Comparison of ENCODE assay signal across 10 cellular contexts in the genomic region with DNA sequence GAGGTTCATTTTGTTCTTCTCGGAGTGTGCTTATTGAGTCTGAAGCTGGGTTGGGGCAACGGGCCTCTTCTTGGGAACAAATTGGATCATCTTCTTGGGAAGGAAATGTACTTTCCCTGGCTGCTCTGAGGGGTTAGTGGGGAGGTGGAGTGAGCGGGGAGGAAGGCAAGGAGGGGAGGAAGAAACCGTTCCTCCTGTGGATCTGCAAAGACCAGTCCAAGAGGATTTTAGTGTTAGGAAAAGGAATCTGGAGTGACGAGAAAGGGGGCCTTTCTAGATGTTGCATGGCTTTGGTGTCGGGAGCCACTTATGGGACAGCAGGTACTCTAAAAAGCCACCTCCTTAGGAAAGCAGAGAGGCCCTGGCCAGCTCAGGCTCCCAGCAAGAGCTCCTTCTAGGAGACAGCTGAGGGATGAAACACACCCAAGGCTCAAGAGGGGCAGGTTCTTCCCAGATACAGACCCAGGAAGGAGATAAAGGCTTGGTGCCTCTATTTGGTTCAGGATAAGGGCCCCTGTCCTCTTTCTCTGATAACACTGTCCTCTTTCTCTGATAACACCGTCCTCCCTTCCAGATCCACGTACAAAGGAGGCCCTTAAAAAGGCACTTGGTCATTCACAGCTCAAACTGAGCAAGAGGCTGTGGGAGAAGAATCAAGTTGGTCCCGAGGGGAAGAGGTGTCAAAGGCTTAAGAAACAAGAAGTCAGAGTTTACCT. TPM values are rescaled to one million over a fixed set of nuclear protein-coding genes. Genes with fewer than 3 reads are reported as not detected.
DNase-seq lines count a peak whose midpoint lies in the region; TF ChIP-seq lines count a peak whose summit lies in the region.
"Had no signal": no experiment of that assay in that cellular context is flagged by ENCODE, and none has a peak within 500 bp of the region (broad histone marks: within the 10 kb centered on the region; RNA-seq: fewer than 3 reads in every experiment).

No MANE protein-coding gene starts in this region.

- no peaks in the 10 kb centered on the region for H3K9me3 ChIP-seq in SK-N-SH
- no peaks in the 10 kb centered on the region for H3K9me3 ChIP-seq in fibroblast of lung (ENCODE audit: control insufficient read depth, insufficient read depth, low read depth, low read length)
- H3K9me3 ChIP-seq in muscle layer of colon (ENCODE audit: low read length), result no peaks in the 10 kb centered on the region
- H3K9me3 ChIP-seq in tibial nerve, result no peaks in the 10 kb centered on the region

- H2AFZ ChIP-seq in SK-N-SH (ENCODE audit: low read depth), result peak overlapping the region; percentile 82
- peak overlapping the region; percentile 56 for H2AFZ ChIP-seq in fibroblast of lung (ENCODE audit: low read length)

- H3K36me3 ChIP-seq in SK-N-SH (replicated peaks in 1 of 2; ENCODE audit: control insufficient read depth in 1 of 2, insufficient read depth in 2 of 2, low read length in 1 of 2) (no peaks in the 10 kb centered on the region), fibroblast of lung (ENCODE audit: control insufficient read depth, insufficient read depth, low read length) (no peaks in the 10 kb centered on the region), muscle layer of colon (ENCODE audit: insufficient read depth, low read length) (no peaks in the 10 kb centered on the region), tibial nerve (no peaks in the 10 kb centered on the region)

- H3K9ac ChIP-seq in SK-N-SH (peak overlapping the region; percentile 45; the same call in 1 of the 2 replicates), fibroblast of lung (ENCODE audit: insufficient read depth, low read length) (peak overlapping the region; percentile 38), muscle layer of colon (ENCODE audit: low read length) (peak overlapping the region; percentile 8)

- TF ChIP-seq EP300 in SK-N-SH (IDR thresholded peaks at IDR 0.05; ENCODE audit: borderline replicate concordance in 1 of 2, low read depth in 1 of 2, low read length in 1 of 2) (no peak), tibial nerve (IDR thresholded peaks at IDR 0.05) (no peak)

- peak overlapping the region; percentile 6 to 72; a peak in 3 of 4 replicates for H3K27ac ChIP-seq in SK-N-SH (ENCODE audit: low read depth in 2 of 2, low read length in 1 of 2)
- peak overlapping the region; percentile 77 for H3K27ac ChIP-seq in fibroblast of lung (ENCODE audit: insufficient read depth, low read length)
- H3K27ac ChIP-seq in muscle layer of colon (ENCODE audit: low read depth, low read length), result peak overlapping the region; percentile 89
- H3K27ac ChIP-seq in tibial nerve, result peak overlapping the region; percentile 74 to 94 (median 82)

- TF ChIP-seq RAD21 in SK-N-SH (IDR thresholded peaks at IDR 0.05; ENCODE audit: low read length), result no peak

- H3K4me1 ChIP-seq in SK-N-SH (ENCODE audit: control insufficient read depth in 1 of 2, insufficient read depth in 2 of 2, low read depth in 1 of 2, low read length in 1 of 2) (peaks cover 2 to 11% of the 10 kb centered on the region in 2 experiments; a peak in 2 of 4 replicates), fibroblast of lung (ENCODE audit: control insufficient read depth, extremely low read depth, insufficient read depth, low read length) (peaks cover 9% of the 10 kb centered on the region), muscle layer of colon (ENCODE audit: insufficient read depth, low read length) (peaks cover 20% of the 10 kb centered on the region), tibial nerve (peaks cover 0 to 70% (median 19%) of the 10 kb centered on the region in 4 donors)

- H3K4me3 ChIP-seq in SK-N-SH (ENCODE audit: low read depth in 2 of 2, low read length in 1 of 2) (peak overlapping the region; percentile 30 to 46; a peak in 3 of 4 replicates), fibroblast of lung (replicated peaks in 1 of 4; ENCODE audit: control extremely low read depth in 1 of 4, insufficient read depth in 1 of 4, low read depth in 3 of 4, low read length in 4 of 4) (peak overlapping the region; percentile 0 to 71 (median 30)), muscle layer of colon (ENCODE audit: low read depth in 1 of 2, low read length in 2 of 2) (peak overlapping the region; percentile 15 to 72), tibial nerve (peak overlapping the region; percentile 15 to 48 (median 21))

- CTCF ChIA-PET in SK-N-SH (lab: Yijun Ruan, JAX), result interaction anchor here (0.6 kb wide), 1 partner anchor 12 kb away, joined by 3 read pairs; no protein-coding TSS in a partner anchor
- CTCF ChIA-PET in GM10248 (lab: Yijun Ruan, JAX), result no interaction called here

- POLR2A ChIA-PET in SK-N-SH (lab: Yijun Ruan, JAX) (no interaction called here), GM10248 (lab: Yijun Ruan, JAX) (interaction anchor here (0.6 kb wide), 1 partner anchor 16 kb away, joined by 3 read pairs; no protein-coding TSS in a partner anchor)

- H3K27me3 ChIP-seq in SK-N-SH (ENCODE audit: insufficient read depth) (no peaks in the 10 kb centered on the region), fibroblast of lung (ENCODE audit: control insufficient read depth, insufficient read depth, low read length) (no peaks in the 10 kb centered on the region), muscle layer of colon (ENCODE audit: control insufficient read depth in 1 of 2, insufficient read depth in 2 of 2, low read length in 2 of 2) (no peaks in the 10 kb centered on the region), tibial nerve (peaks cover 0 to 3% of the 10 kb centered on the region in 2 donors)

- no peak for TF ChIP-seq CTCF in SK-N-SH (IDR thresholded peaks at IDR 0.05)
- no peak for TF ChIP-seq CTCF in fibroblast of lung (conservative IDR thresholded peaks at IDR 0.05 in 1 of 2, IDR thresholded peaks at IDR 0.05 in 1 of 2; ENCODE audit: low read depth in 1 of 2, low read length in 2 of 2)
- no peak for TF ChIP-seq CTCF in tibial nerve (IDR thresholded peaks at IDR 0.05)
- no peak for TF ChIP-seq CTCF in GM10248 (IDR thresholded peaks at IDR 0.05; ENCODE audit: control extremely low read depth, extremely low read depth, low read depth, missing control alignments)

- H3K79me2 ChIP-seq in SK-N-SH (ENCODE audit: insufficient read depth) (no peaks in the 10 kb centered on the region), fibroblast of lung (ENCODE audit: control insufficient read depth, insufficient read depth, low read length) (no peaks in the 10 kb centered on the region)

- no peak for TF ChIP-seq POLR2A in tibial nerve (IDR thresholded peaks at IDR 0.05)

- peaks cover 15% of the 10 kb centered on the region for H3F3A ChIP-seq in SK-N-SH (replicated peaks; ENCODE audit: insufficient read depth)

- WGBS in SK-N-SH (ENCODE audit: low lambda C conversion rate), result 40% methylated on average over 9 of the region's 9 CpGs
- 43 to 52% methylated on average over 9 of the region's 9 CpGs for WGBS in tibial nerve, 2 donors

- H3K9me2 ChIP-seq in SK-N-SH, result no peaks in the 10 kb centered on the region

- DNase-seq in SK-N-SH (no peak), fibroblast of lung (ENCODE audit: low read depth in 2 of 2) (no peak), tibial nerve (ENCODE audit: low spot score in 2 of 2) (no peak), NCI-H146 (lab: John Stamatoyannopoulos, UW) (no peak), NCI-H524 (lab: John Stamatoyannopoulos, UW) (no peak), GM10248 (ENCODE audit: extremely low spot score) (no peak), DMS153 (lab: John Stamatoyannopoulos, UW) (no peak)
- DNase-seq: activated CD4-positive, CD25-positive, alpha-beta regulatory T cell treated with anti-CD3 and anti-CD28 coated beads, Interleukin-2, amount 50 U/mL, for 72 hours; activated naive CD8-positive, alpha-beta T cell treated with anti-CD3 and anti-CD28 coated beads, Interleukin-2, amount 50 U/mL, for 24 hours had no signal

- H4K20me1 ChIP-seq in SK-N-SH (ENCODE audit: insufficient read depth) (no peaks in the 10 kb centered on the region), fibroblast of lung (ENCODE audit: control insufficient read depth, extremely low read depth, insufficient read depth, low read length) (no peaks in the 10 kb centered on the region)

- peak overlapping the region; percentile 77 for H3K4me2 ChIP-seq in SK-N-SH
- H3K4me2 ChIP-seq in fibroblast of lung (ENCODE audit: extremely low read depth, insufficient read depth, low read length), result peak overlapping the region; percentile 92

TF ChIP-seq in SK-N-SH, 30 proteins besides CTCF, POLR2A, EP300 and RAD21 (continues in another document):
- TF ChIP-seq NRF1 (IDR thresholded peaks at IDR 0.05; ENCODE audit: low read depth, low read length) (no peak), SIN3A (IDR thresholded peaks at IDR 0.05; ENCODE audit: borderline replicate concordance, low read depth, low read length) (no peak)
- TF ChIP-seq, protein P1, sequence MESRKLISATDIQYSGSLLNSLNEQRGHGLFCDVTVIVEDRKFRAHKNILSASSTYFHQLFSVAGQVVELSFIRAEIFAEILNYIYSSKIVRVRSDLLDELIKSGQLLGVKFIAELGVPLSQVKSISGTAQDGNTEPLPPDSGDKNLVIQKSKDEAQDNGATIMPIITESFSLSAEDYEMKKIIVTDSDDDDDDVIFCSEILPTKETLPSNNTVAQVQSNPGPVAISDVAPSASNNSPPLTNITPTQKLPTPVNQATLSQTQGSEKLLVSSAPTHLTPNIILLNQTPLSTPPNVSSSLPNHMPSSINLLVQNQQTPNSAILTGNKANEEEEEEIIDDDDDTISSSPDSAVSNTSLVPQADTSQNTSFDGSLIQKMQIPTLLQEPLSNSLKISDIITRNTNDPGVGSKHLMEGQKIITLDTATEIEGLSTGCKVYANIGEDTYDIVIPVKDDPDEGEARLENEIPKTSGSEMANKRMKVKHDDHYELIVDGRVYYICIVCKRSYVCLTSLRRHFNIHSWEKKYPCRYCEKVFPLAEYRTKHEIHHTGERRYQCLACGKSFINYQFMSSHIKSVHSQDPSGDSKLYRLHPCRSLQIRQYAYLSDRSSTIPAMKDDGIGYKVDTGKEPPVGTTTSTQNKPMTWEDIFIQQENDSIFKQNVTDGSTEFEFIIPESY (IDR thresholded peaks at IDR 0.05; ENCODE audit: borderline replicate concordance, low read depth), result no peak
- TF ChIP-seq, protein P2, sequence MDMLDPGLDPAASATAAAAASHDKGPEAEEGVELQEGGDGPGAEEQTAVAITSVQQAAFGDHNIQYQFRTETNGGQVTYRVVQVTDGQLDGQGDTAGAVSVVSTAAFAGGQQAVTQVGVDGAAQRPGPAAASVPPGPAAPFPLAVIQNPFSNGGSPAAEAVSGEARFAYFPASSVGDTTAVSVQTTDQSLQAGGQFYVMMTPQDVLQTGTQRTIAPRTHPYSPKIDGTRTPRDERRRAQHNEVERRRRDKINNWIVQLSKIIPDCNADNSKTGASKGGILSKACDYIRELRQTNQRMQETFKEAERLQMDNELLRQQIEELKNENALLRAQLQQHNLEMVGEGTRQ (IDR thresholded peaks at IDR 0.05; ENCODE audit: borderline replicate concordance, low read depth, low read length), result no peak

RNA-seq across cellular contexts. Expression of a gene that starts 0.5 kb away (rescaled TPM):
- polyA plus RNA-seq in SK-N-SH (2012; rRNA removed) (12.0 and 21.6 TPM in 2 replicates), fibroblast of lung (17.2 and 19.6 TPM in 2 replicates)
- 12.9 and 23.2 TPM in 2 replicates for polyA plus RNA-seq in SK-N-SH (2012; cell fraction: cytosol; rRNA removed)
- 25.5 and 31.9 TPM in 2 replicates for polyA plus RNA-seq in SK-N-SH (2012; cell fraction: nucleus; rRNA removed)
- total RNA-seq in fibroblast of lung (16.7 and 34.8 TPM in 2 replicates), tibial nerve (100 to 1,000 TPM; 208 to 359 (median 326) TPM)
- 47.1 and 51.7 TPM in 2 replicates for polyA plus RNA-seq in fibroblast of lung (2012)
- polyA minus RNA-seq in fibroblast of lung (ENCODE audit: low replicate concordance), result 9.7 and 17.2 TPM in 2 replicates

Comparison
In these comparisons a context has a peak if more than half of its experiments do, and no peak if none do; other contexts are left out.
1. H3K27ac ChIP-seq: peak in every context shown above with its lines; median percentile 89 in muscle layer of colon; 82 in tibial nerve; 77 in fibroblast of lung; 39 in SK-N-SH.